In the genomic region with DNA sequence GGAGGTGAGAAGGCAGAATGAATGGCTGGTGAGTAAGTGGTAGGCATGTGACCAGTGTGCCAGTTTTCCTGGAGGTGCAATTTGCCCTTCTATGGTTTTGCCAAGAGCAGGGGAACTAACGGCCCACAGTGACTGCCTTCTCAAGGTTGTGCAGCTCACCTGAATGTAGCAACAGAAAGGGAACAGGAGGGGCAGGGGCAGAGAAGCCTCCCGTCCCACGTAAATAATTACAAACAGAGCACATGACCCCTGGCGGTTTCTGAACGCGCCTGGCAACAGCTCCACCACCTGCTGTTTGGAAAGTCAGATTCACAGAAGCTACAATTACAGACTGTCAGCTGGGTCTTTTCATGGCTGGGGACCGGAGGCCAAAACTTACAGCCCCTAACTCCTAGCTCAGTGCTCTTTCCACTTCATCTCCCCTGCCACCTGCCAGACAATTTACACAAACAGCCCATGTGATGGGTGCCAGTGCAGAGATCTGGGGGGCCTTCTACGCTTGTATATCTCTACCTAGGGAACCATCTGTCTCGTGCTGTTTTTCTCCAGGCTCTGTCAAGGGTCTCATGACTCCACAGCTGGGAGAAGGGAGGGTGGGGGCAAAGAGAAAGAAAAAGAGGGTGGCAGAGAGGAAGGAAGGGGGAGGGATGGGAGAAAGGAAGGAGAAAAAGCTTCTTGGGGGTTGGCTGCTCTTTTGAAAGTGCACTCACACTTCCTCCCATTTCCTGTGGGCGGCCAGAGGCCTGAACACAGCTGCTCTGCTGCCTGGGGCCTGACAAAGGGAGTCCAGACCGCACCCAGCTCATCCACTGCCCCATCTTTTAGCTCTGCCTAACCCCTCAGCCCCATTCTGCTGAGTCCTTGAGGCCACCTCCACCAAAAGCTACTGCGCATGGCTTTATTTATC, we compare ENCODE assay signal across 8 cellular contexts.
A peak's percentile ranks its signal among the peaks of the same experiment; 100 is the strongest.
DNase-seq lines count a peak whose midpoint lies in the region; ATAC-seq and TF ChIP-seq lines count a peak whose summit lies in the region.

No MANE protein-coding gene starts in this region.

- H3K4me3 ChIP-seq in KMS-11 (IDR thresholded peaks at IDR 0.05; ENCODE audit: insufficient read depth, low read depth, low read length) (peak overlapping the region; percentile 93), retinal pigment epithelial cell (ENCODE audit: low read length) (no peak overlapping the region)

- peak overlapping the region; percentile 99 for H3K27ac ChIP-seq in KMS-11

- H3K79me2 ChIP-seq in KMS-11 (ENCODE audit: insufficient read depth, low read depth), result no peaks in the 10 kb centered on the region

- in situ Hi-C loops in SK-MEL-5 (cut with HindIII; ENCODE audit: low pct_unique_long_range_greater_than_20kb, low sequenced_read_pairs), result no loop called here

- no peak overlapping the region for H2AFZ ChIP-seq in KMS-11 (ENCODE audit: low read depth)

- H3K36me3 ChIP-seq in KMS-11 (ENCODE audit: insufficient read depth), result peaks cover 5% of the 10 kb centered on the region; the same call in 1 of the 2 replicates

- DNase-seq in EH (ENCODE audit: low read depth), result peak; percentile 86
- peak; percentile 97 for DNase-seq in SK-MEL-5 (ENCODE audit: low read depth, low spot score)
- peak in 44 of 56 donors; percentile 28 to 80 (median 57) for DNase-seq in amygdala (lab: John Stamatoyannopoulos, UW)
- peak; percentile 79 for DNase-seq in left cardiac atrium
- DNase-seq in retinal pigment epithelial cell (ENCODE audit: low read depth), result no peak
- DNase-seq in LoVo (ENCODE audit: low spot score), result no peak

- peak overlapping the region; percentile 95 for H3K4me2 ChIP-seq in KMS-11

- H3K9ac ChIP-seq in KMS-11, result peak overlapping the region; percentile 80

- TF ChIP-seq CTCF in KMS-11 (conservative IDR thresholded peaks at IDR 0.05; ENCODE audit: low read depth, low read length) (peak; percentile 55), retinal pigment epithelial cell (conservative IDR thresholded peaks at IDR 0.05; ENCODE audit: low read depth, low read length) (peak; percentile 31)

- H3K27me3 ChIP-seq in KMS-11 (ENCODE audit: insufficient read depth, low read depth), result no peaks in the 10 kb centered on the region

- intact Hi-C loops in left cardiac atrium (cut with DNase I), result loop anchor here in 1 of 2 donors (5.0 kb wide), 2 partner anchors 36 to 149 kb away; a partner anchor contains a TSS

- peaks cover 71% of the 10 kb centered on the region for H3K4me1 ChIP-seq in KMS-11 (ENCODE audit: low read depth, poor library complexity, severe bottlenecking)

- H4K20me1 ChIP-seq in KMS-11 (ENCODE audit: insufficient read depth), result no peaks in the 10 kb centered on the region

- ATAC-seq in GM21528 (IDR thresholded peaks at IDR 0.05; ENCODE audit: low FRiP score, unreplicated experiment), result peak; percentile 65
- ATAC-seq in left cardiac atrium, result peak; percentile 69 to 84

Comparison
In these comparisons a context has a peak if more than half of its experiments do, and no peak if none do; other contexts are left out.
1. DNase-seq: peak in EH (single experiment), SK-MEL-5 (single experiment), amygdala (44 of 56) and left cardiac atrium (single experiment); none in retinal pigment epithelial cell (single experiment) and LoVo (single experiment).